In the genomic region with DNA sequence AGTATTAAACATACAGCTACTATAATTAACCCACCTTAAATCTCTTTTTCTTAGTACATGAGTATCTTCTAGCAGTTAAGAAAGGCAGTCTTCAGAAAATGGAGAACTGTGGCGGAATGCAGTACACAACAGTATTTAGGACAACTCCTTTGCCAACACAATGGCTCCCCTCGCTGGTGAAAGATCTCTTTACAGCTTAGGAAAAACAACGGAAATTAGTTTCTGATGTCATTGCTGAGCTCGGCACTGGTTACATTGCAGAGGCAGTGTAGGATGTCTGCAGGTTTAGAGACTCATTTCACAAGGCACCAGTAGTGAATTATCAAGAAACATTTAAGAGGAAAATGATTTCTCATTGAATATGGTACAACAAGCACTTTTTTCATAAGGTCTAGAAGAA, we compare ENCODE assay signal across 1 cellular context.
TF ChIP-seq lines count a peak whose summit lies in the region.

No MANE protein-coding gene starts in this region.

TF ChIP-seq in A549, 52 proteins besides CTCF, POLR2A, EP300 and RAD21:
- TF ChIP-seq NPAS2 (CRISPR knock-in tag; IDR thresholded peaks at IDR 0.05; ENCODE audit: borderline replicate concordance) = no peak
- TF ChIP-seq MAFK (IDR thresholded peaks at IDR 0.05; ENCODE audit: partially characterized antibody) = peak; percentile 62
